In genomic region chr1:206945779-206946178, GRCh38 we compare ENCODE assay signal across 27 cellular contexts. TPM values are rescaled to one million over a fixed set of nuclear protein-coding genes. Genes with fewer than 3 reads are reported as not detected.
"Had no signal": no experiment of that assay in that cellular context is flagged by ENCODE, and none has a peak within 500 bp of the region (broad histone marks: within the 10 kb centered on the region; RNA-seq: fewer than 3 reads in every experiment).

No MANE protein-coding gene starts in this region.

- ATAC-seq: activated CD4-positive, CD25-positive, alpha-beta regulatory T cell treated with anti-CD3 and anti-CD28 coated beads, Interleukin-2, amount 50 U/mL, for 24 hours; activated CD8-positive, alpha-beta memory T cell treated with anti-CD3 and anti-CD28 coated beads, Interleukin-2, amount 10 ng/mL, durations not matched to agents 7 days and 5 days; activated CD8-positive, alpha-beta T cell treated with anti-CD3 and anti-CD28 coated beads for 36 hours; activated naive CD8-positive, alpha-beta T cell treated with anti-CD3 and anti-CD28 coated beads, Interleukin-2, amount 50 U/mL, for 24 hours; stimulated activated naive B cell treated with anti-CD40 and anti-IgM and Interleukin-4, amounts not matched to agents 10 μg/mL and 1 μg/mL and 100 μg/mL, for 72 hours; T-cell had no signal

- H3K9me3 ChIP-seq: body of pancreas, sigmoid colon, testis had no signal

- H3K4me1 ChIP-seq: esophagus muscularis mucosa, sigmoid colon, testis had no signal

- H3K27ac ChIP-seq: esophagus muscularis mucosa, testis, VCaP had no signal

- H3K27me3 ChIP-seq: body of pancreas, testis had no signal

- H3K36me3 ChIP-seq: esophagus muscularis mucosa, sigmoid colon had no signal

- DNase-seq: activated CD4-positive, alpha-beta T cell treated with anti-CD3 and anti-CD28 coated beads, Interleukin-2, amount 10 ng/mL, durations not matched to agents 7 days and 5 days; activated CD8-positive, alpha-beta memory T cell treated with anti-CD3 and anti-CD28 coated beads, Interleukin-2, amount 10 ng/mL, durations not matched to agents 7 days and 5 days; activated CD8-positive, alpha-beta T cell treated with anti-CD3 and anti-CD28 coated beads for 36 hours; activated effector memory CD4-positive, alpha-beta T cell treated with anti-CD3 and anti-CD28 coated beads, Interleukin-2, amount 50 U/mL, for 16 hours; activated naive CD4-positive, alpha-beta T cell treated with anti-CD3 and anti-CD28 coated beads, Interleukin-2, amount 50 U/mL, for 16 hours; activated naive CD8-positive, alpha-beta T cell treated with anti-CD3 and anti-CD28 coated beads, Interleukin-2, amount 50 U/mL, for 24 hours; activated T-cell treated with anti-CD3 and anti-CD28 coated beads for 4 hours; anterior cingulate cortex; hippocampal formation; nephron progenitor cell; nucleus accumbens; sigmoid colon; stimulated activated CD4-positive, alpha-beta T cell treated with anti-CD3 and anti-CD28 coated beads, Interleukin-2, amount 100 ng/mL, for 48 hours; stimulated activated CD8-positive, alpha-beta memory T cell treated with anti-CD3 and anti-CD28 coated beads, Interleukin-4, amount 100 ng/mL, for 48 hours; stimulated activated naive B cell treated with anti-CD40 and anti-IgM and Interleukin-4, amounts not matched to agents 10 μg/mL and 1 μg/mL and 100 μg/mL, for 72 hours; T-cell; testis had no signal

- H3K4me3 ChIP-seq: body of pancreas, esophagus muscularis mucosa, sigmoid colon, testis had no signal

RNA-seq across cellular contexts. Expression of gene PIGR, which starts 0.5 kb away (rescaled TPM):
- total RNA-seq: activated CD4-positive, alpha-beta T cell treated with anti-CD3 and anti-CD28 coated beads, Interleukin-2, amount 10 ng/mL, durations not matched to agents 7 days and 5 days; dermis microvascular lymphatic vessel endothelial cell; frontal cortex; mesothelial cell of epicardium; testis had no signal

RNA-seq across cellular contexts. Expression of gene FCMR, which starts 24.0 kb away (rescaled TPM):
- total RNA-seq: dermis microvascular lymphatic vessel endothelial cell, mesothelial cell of epicardium had no signal

RNA-seq across cellular contexts. Expression of gene FCAMR, which starts 24.5 kb away (rescaled TPM):
- total RNA-seq: activated CD4-positive, alpha-beta T cell treated with anti-CD3 and anti-CD28 coated beads, Interleukin-2, amount 10 ng/mL, durations not matched to agents 7 days and 5 days; activated CD8-positive, alpha-beta memory T cell treated with anti-CD3 and anti-CD28 coated beads, Interleukin-2, amount 10 ng/mL, durations not matched to agents 7 days and 5 days; activated CD8-positive, alpha-beta T cell treated with anti-CD3 and anti-CD28 coated beads for 36 hours; body of pancreas; cardiac septum; dermis microvascular lymphatic vessel endothelial cell; esophagus muscularis mucosa; frontal cortex; lower leg skin; mesothelial cell of epicardium; sigmoid colon; T-cell had no signal

RNA-seq across cellular contexts. Expression of gene IL24, which starts 48.5 kb away (rescaled TPM):
- total RNA-seq: activated CD4-positive, alpha-beta T cell treated with anti-CD3 and anti-CD28 coated beads, Interleukin-2, amount 10 ng/mL, durations not matched to agents 7 days and 5 days; activated CD8-positive, alpha-beta memory T cell treated with anti-CD3 and anti-CD28 coated beads, Interleukin-2, amount 10 ng/mL, durations not matched to agents 7 days and 5 days; body of pancreas; cardiac septum; dermis microvascular lymphatic vessel endothelial cell; lower leg skin; mesothelial cell of epicardium; renal cortical epithelial cell; sigmoid colon; testis had no signal
